Comparison of ENCODE assay signal across 19 cellular contexts in the genomic region with DNA sequence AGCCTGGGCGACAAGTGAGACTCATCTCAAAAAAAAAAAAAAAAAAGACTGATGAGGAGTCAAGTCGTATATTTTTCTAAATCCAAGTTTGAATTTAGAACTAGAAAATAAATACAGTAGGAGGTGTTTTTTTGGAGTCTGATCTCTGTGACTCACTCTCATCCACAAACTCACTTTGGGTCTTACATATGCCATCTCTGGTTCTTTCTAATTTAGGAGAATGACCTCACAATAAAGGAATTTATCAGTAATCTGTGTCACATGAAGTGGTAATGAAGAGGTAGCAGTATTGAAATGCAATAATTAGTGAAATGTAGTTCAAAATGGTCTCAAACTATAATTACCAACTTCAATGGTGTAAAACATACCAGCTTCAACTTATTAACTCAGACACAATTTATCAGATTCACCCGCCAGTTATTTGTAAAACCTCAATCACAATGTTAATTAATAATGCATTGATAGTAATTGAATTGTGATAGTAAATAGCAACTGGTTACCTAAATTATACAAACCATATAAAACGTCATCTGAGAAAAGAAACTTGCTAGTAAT. TPM values are rescaled to one million over a fixed set of nuclear protein-coding genes. Genes with fewer than 3 reads are reported as not detected.
DNase-seq lines count a peak whose midpoint lies in the region; ATAC-seq, FAIRE-seq and TF ChIP-seq lines count a peak whose summit lies in the region.
"Had no signal": no experiment of that assay in that cellular context is flagged by ENCODE, and none has a peak within 500 bp of the region (broad histone marks: within the 10 kb centered on the region; RNA-seq: fewer than 3 reads in every experiment).

No MANE protein-coding gene starts in this region.

- H3K27me3 ChIP-seq in bronchial epithelial cell (ENCODE audit: control insufficient read depth, insufficient read depth, low read length) (no peaks in the 10 kb centered on the region), liver (ENCODE audit: control insufficient read depth in 4 of 4, insufficient read depth in 4 of 4, low read length in 3 of 4) (no peaks in the 10 kb centered on the region)
- H3K27me3 ChIP-seq: gastrocnemius medialis had no signal

- H3K4me1 ChIP-seq in liver (ENCODE audit: control insufficient read depth in 4 of 4, insufficient read depth in 4 of 4, low read length in 3 of 4): peaks cover 0 to 14% (median 1%) of the 10 kb centered on the region in 4 donors
- H3K4me1 ChIP-seq: psoas muscle had no signal

- TF ChIP-seq CTCF in bronchial epithelial cell (IDR thresholded peaks at IDR 0.05; ENCODE audit: insufficient read depth, low read length, severe bottlenecking) (no peak), liver (IDR thresholded peaks at IDR 0.05; ENCODE audit: low read depth, low read length, missing input control) (no peak)

- WGBS in liver: 59% methylated on average over 4 of the region's 4 CpGs

- TF ChIP-seq RAD21 in liver (IDR thresholded peaks at IDR 0.05): no peak

- DNase-seq in AG08395 (ENCODE audit: low spot score) (peak; percentile 62), HT1080 (ENCODE audit: low read depth) (peak; percentile 65), bronchial epithelial cell (ENCODE audit: low read depth) (peak; percentile 44), NCI-H1930 (lab: John Stamatoyannopoulos, UW) (no peak), HUDEP-2 (lab: John Stamatoyannopoulos, UW; ENCODE audit: unreplicated experiment in 76 of 76) (no peak), LoVo (ENCODE audit: low spot score) (no peak)
- DNase-seq: activated CD4-positive, CD25-positive, alpha-beta regulatory T cell treated with anti-CD3 and anti-CD28 coated beads, Interleukin-2, amount 50 U/mL, for 72 hours; cortex of kidney; DND-41; gastrocnemius medialis; NCI-H82; psoas muscle; stimulated activated CD4-positive, alpha-beta T cell treated with anti-CD3 and anti-CD28 coated beads, Interleukin-4, amount 100 ng/mL, for 4 hours had no signal

- no peak for FAIRE-seq in bronchial epithelial cell (lab: Jason Lieb, UNC)
- FAIRE-seq: GM18507 had no signal

- H3K4me3 ChIP-seq in bronchial epithelial cell (ENCODE audit: low read depth, low read length) (no peak overlapping the region), liver (ENCODE audit: low read depth in 1 of 3, low read length in 3 of 3) (no peak overlapping the region)
- H3K4me3 ChIP-seq: gastrocnemius medialis, psoas muscle, SK-N-MC, smooth muscle cell had no signal

- ATAC-seq in HG03039 (IDR thresholded peaks at IDR 0.05; ENCODE audit: unreplicated experiment): no peak
- ATAC-seq: activated naive CD4-positive, alpha-beta T cell treated with anti-CD3 and anti-CD28 coated beads, Interleukin-2, amount 50 U/mL, for 72 hours; gastrocnemius medialis; psoas muscle had no signal

- no peaks in the 10 kb centered on the region for H3K9me3 ChIP-seq in liver (ENCODE audit: control insufficient read depth in 4 of 4, low read length in 3 of 4)
- H3K9me3 ChIP-seq: gastrocnemius medialis, psoas muscle had no signal

- H3K36me3 ChIP-seq in bronchial epithelial cell (ENCODE audit: control insufficient read depth, insufficient read depth, low read length) (no peaks in the 10 kb centered on the region), liver (ENCODE audit: control insufficient read depth in 4 of 4, insufficient read depth in 3 of 4, low read depth in 1 of 4, low read length in 3 of 4) (no peaks in the 10 kb centered on the region)
- H3K36me3 ChIP-seq: gastrocnemius medialis had no signal

- peak overlapping the region; percentile 45 to 50 for H3K27ac ChIP-seq in liver (ENCODE audit: low read depth in 1 of 2, low read length in 2 of 2)
- H3K27ac ChIP-seq: gastrocnemius medialis, psoas muscle, SK-N-MC had no signal

- no peak overlapping the region for H3K9ac ChIP-seq in liver (ENCODE audit: low read depth in 1 of 2, low read length in 2 of 2)

TF ChIP-seq in liver, 16 proteins besides CTCF, POLR2A, EP300 and RAD21:
- no peak for TF ChIP-seq HNF4A (conservative IDR thresholded peaks at IDR 0.05)
- TF ChIP-seq JUND (IDR thresholded peaks at IDR 0.05): peak; percentile 24 to 82

RNA-seq across cellular contexts. Expression of gene CFL2, which starts 4.4 kb away (rescaled TPM):
- total RNA-seq in HT1080 (2014; rRNA removed; shearing (Covaris generic)): 80.8 and 132 TPM in 2 replicates
- 83.0 and 92.7 TPM in 2 replicates for polyA plus RNA-seq in HT1080 (2015; cell fraction: cytosol; rRNA removed)
- 48.6 and 49.2 TPM in 2 replicates for polyA plus RNA-seq in HT1080 (2015; cell fraction: nucleus; rRNA removed)
- total RNA-seq in bronchial epithelial cell (8.2 and 17.9 TPM in 2 replicates), liver (10 to 100 TPM; 37.2 to 70.2 TPM)
- 10 to 100 TPM; 55.1 to 76.1 TPM for polyA plus RNA-seq in liver

Comparison
In these comparisons a context has a peak if more than half of its experiments do, and no peak if none do; other contexts are left out.
1. DNase-seq: peak in AG08395 (single experiment), HT1080 (single experiment) and bronchial epithelial cell (single experiment); none in NCI-H1930 (0 of 2), HUDEP-2 (0 of 76) and LoVo (single experiment).